ENCODE assay signal across 1 cellular context in genomic region chr22:34943830-34944229, GRCh38.
TF ChIP-seq lines count a peak whose summit lies in the region.

No MANE protein-coding gene starts in this region.

TF ChIP-seq in GM12878, 131 proteins besides CTCF, POLR2A, EP300 and RAD21 (continued from another document):
- TF ChIP-seq, protein P1, sequence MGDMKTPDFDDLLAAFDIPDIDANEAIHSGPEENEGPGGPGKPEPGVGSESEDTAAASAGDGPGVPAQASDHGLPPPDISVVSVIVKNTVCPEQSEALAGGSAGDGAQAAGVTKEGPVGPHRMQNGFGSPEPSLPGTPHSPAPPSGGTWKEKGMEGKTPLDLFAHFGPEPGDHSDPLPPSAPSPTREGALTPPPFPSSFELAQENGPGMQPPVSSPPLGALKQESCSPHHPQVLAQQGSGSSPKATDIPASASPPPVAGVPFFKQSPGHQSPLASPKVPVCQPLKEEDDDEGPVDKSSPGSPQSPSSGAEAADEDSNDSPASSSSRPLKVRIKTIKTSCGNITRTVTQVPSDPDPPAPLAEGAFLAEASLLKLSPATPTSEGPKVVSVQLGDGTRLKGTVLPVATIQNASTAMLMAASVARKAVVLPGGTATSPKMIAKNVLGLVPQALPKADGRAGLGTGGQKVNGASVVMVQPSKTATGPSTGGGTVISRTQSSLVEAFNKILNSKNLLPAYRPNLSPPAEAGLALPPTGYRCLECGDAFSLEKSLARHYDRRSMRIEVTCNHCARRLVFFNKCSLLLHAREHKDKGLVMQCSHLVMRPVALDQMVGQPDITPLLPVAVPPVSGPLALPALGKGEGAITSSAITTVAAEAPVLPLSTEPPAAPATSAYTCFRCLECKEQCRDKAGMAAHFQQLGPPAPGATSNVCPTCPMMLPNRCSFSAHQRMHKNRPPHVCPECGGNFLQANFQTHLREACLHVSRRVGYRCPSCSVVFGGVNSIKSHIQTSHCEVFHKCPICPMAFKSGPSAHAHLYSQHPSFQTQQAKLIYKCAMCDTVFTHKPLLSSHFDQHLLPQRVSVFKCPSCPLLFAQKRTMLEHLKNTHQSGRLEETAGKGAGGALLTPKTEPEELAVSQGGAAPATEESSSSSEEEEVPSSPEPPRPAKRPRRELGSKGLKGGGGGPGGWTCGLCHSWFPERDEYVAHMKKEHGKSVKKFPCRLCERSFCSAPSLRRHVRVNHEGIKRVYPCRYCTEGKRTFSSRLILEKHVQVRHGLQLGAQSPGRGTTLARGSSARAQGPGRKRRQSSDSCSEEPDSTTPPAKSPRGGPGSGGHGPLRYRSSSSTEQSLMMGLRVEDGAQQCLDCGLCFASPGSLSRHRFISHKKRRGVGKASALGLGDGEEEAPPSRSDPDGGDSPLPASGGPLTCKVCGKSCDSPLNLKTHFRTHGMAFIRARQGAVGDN (IDR thresholded peaks at IDR 0.05) = no peak
